In genomic region chr16:4425378-4426020, GRCh38 we compare ENCODE assay signal across 1 cellular context.
TF ChIP-seq lines count a peak whose summit lies in the region.

Gene DNAJA3, plus strand, starts transcription at chr16:4425868. Its CDS starts 14 bp downstream, at chr16:4425882.

TF ChIP-seq in GM23338, 12 proteins besides CTCF, POLR2A, EP300 and RAD21 (continued from another document):
- TF ChIP-seq, protein P1, sequence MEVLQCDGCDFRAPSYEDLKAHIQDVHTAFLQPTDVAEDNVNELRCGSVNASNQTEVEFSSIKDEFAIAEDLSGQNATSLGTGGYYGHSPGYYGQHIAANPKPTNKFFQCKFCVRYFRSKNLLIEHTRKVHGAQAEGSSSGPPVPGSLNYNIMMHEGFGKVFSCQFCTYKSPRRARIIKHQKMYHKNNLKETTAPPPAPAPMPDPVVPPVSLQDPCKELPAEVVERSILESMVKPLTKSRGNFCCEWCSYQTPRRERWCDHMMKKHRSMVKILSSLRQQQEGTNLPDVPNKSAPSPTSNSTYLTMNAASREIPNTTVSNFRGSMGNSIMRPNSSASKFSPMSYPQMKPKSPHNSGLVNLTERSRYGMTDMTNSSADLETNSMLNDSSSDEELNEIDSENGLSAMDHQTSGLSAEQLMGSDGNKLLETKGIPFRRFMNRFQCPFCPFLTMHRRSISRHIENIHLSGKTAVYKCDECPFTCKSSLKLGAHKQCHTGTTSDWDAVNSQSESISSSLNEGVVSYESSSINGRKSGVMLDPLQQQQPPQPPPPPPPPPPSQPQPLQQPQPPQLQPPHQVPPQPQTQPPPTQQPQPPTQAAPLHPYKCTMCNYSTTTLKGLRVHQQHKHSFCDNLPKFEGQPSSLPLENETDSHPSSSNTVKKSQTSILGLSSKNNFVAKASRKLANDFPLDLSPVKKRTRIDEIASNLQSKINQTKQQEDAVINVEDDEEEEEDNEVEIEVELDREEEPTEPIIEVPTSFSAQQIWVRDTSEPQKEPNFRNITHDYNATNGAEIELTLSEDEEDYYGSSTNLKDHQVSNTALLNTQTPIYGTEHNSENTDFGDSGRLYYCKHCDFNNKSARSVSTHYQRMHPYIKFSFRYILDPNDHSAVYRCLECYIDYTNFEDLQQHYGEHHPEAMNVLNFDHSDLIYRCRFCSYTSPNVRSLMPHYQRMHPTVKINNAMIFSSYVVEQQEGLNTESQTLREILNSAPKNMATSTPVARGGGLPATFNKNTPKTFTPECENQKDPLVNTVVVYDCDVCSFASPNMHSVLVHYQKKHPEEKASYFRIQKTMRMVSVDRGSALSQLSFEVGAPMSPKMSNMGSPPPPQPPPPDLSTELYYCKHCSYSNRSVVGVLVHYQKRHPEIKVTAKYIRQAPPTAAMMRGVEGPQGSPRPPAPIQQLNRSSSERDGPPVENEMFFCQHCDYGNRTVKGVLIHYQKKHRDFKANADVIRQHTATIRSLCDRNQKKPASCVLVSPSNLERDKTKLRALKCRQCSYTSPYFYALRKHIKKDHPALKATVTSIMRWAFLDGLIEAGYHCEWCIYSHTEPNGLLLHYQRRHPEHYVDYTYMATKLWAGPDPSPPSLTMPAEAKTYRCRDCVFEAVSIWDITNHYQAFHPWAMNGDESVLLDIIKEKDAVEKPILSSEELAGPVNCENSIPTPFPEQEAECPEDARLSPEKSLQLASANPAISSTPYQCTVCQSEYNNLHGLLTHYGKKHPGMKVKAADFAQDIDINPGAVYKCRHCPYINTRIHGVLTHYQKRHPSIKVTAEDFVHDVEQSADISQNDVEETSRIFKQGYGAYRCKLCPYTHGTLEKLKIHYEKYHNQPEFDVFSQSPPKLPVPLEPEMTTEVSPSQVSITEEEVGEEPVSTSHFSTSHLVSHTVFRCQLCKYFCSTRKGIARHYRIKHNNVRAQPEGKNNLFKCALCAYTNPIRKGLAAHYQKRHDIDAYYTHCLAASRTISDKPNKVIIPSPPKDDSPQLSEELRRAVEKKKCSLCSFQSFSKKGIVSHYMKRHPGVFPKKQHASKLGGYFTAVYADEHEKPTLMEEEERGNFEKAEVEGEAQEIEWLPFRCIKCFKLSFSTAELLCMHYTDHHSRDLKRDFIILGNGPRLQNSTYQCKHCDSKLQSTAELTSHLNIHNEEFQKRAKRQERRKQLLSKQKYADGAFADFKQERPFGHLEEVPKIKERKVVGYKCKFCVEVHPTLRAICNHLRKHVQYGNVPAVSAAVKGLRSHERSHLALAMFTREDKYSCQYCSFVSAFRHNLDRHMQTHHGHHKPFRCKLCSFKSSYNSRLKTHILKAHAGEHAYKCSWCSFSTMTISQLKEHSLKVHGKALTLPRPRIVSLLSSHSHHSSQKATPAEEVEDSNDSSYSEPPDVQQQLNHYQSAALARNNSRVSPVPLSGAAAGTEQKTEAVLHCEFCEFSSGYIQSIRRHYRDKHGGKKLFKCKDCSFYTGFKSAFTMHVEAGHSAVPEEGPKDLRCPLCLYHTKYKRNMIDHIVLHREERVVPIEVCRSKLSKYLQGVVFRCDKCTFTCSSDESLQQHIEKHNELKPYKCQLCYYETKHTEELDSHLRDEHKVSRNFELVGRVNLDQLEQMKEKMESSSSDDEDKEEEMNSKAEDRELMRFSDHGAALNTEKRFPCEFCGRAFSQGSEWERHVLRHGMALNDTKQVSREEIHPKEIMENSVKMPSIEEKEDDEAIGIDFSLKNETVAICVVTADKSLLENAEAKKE (CRISPR knock-in tag; IDR thresholded peaks at IDR 0.05): no peak
- TF ChIP-seq NANOG (IDR thresholded peaks at IDR 0.05; ENCODE audit: borderline replicate concordance) (no peak), EZH2 (IDR thresholded peaks at IDR 0.05; ENCODE audit: low read depth, unreplicated experiment) (no peak), ZNF331 (CRISPR knock-in tag; IDR thresholded peaks at IDR 0.05; ENCODE audit: low read depth) (no peak)
